1 cellular context compared by ENCODE assay signal in the genomic region with DNA sequence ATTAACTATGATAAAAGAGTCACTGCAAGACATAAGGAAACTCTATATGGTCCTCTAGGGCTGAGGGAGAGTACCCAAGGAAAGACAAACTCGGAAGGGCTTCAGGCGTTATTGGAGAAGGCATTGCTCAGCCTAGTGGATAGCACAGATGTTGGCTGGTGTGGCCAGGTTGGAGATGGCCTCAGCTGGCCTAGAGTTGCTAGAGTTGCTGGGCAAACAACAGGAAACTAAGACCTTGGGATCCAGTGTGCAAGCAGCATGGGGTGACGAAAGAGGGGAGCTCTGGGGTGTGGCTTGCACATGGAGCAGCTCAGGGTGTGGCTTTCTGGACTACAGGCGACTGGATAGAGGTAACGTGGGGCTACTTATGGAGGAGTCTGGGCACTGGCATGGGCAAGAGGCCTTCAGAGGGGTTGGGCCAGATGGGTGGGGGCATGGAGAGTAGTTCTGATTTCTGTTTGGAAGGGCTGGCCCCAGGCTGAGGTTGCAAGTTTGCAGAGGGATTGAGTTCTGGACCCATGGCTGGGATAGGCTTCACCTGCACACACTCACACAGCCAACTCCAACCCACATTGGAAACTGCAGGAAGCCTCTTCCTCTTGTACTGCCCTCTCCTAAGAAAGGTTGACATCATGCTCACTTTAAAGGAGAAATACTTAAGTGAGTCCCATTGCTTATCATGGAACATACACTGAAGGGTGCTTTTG.
TF ChIP-seq lines count a peak whose summit lies in the region.

No MANE protein-coding gene starts in this region.

TF ChIP-seq in HepG2, 621 proteins besides CTCF, POLR2A, EP300 and RAD21 (continued from another document and continues in another):
- TF ChIP-seq, protein P1, sequence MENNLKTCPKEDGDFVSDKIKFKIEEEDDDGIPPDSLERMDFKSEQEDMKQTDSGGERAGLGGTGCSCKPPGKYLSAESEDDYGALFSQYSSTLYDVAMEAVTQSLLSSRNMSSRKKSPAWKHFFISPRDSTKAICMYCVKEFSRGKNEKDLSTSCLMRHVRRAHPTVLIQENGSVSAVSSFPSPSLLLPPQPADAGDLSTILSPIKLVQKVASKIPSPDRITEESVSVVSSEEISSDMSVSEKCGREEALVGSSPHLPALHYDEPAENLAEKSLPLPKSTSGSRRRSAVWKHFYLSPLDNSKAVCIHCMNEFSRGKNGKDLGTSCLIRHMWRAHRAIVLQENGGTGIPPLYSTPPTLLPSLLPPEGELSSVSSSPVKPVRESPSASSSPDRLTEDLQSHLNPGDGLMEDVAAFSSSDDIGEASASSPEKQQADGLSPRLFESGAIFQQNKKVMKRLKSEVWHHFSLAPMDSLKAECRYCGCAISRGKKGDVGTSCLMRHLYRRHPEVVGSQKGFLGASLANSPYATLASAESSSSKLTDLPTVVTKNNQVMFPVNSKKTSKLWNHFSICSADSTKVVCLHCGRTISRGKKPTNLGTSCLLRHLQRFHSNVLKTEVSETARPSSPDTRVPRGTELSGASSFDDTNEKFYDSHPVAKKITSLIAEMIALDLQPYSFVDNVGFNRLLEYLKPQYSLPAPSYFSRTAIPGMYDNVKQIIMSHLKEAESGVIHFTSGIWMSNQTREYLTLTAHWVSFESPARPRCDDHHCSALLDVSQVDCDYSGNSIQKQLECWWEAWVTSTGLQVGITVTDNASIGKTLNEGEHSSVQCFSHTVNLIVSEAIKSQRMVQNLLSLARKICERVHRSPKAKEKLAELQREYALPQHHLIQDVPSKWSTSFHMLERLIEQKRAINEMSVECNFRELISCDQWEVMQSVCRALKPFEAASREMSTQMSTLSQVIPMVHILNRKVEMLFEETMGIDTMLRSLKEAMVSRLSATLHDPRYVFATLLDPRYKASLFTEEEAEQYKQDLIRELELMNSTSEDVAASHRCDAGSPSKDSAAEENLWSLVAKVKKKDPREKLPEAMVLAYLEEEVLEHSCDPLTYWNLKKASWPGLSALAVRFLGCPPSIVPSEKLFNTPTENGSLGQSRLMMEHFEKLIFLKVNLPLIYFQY (CRISPR knock-in tag; IDR thresholded peaks at IDR 0.05; ENCODE audit: borderline replicate concordance) = no peak
- TF ChIP-seq, protein P2, sequence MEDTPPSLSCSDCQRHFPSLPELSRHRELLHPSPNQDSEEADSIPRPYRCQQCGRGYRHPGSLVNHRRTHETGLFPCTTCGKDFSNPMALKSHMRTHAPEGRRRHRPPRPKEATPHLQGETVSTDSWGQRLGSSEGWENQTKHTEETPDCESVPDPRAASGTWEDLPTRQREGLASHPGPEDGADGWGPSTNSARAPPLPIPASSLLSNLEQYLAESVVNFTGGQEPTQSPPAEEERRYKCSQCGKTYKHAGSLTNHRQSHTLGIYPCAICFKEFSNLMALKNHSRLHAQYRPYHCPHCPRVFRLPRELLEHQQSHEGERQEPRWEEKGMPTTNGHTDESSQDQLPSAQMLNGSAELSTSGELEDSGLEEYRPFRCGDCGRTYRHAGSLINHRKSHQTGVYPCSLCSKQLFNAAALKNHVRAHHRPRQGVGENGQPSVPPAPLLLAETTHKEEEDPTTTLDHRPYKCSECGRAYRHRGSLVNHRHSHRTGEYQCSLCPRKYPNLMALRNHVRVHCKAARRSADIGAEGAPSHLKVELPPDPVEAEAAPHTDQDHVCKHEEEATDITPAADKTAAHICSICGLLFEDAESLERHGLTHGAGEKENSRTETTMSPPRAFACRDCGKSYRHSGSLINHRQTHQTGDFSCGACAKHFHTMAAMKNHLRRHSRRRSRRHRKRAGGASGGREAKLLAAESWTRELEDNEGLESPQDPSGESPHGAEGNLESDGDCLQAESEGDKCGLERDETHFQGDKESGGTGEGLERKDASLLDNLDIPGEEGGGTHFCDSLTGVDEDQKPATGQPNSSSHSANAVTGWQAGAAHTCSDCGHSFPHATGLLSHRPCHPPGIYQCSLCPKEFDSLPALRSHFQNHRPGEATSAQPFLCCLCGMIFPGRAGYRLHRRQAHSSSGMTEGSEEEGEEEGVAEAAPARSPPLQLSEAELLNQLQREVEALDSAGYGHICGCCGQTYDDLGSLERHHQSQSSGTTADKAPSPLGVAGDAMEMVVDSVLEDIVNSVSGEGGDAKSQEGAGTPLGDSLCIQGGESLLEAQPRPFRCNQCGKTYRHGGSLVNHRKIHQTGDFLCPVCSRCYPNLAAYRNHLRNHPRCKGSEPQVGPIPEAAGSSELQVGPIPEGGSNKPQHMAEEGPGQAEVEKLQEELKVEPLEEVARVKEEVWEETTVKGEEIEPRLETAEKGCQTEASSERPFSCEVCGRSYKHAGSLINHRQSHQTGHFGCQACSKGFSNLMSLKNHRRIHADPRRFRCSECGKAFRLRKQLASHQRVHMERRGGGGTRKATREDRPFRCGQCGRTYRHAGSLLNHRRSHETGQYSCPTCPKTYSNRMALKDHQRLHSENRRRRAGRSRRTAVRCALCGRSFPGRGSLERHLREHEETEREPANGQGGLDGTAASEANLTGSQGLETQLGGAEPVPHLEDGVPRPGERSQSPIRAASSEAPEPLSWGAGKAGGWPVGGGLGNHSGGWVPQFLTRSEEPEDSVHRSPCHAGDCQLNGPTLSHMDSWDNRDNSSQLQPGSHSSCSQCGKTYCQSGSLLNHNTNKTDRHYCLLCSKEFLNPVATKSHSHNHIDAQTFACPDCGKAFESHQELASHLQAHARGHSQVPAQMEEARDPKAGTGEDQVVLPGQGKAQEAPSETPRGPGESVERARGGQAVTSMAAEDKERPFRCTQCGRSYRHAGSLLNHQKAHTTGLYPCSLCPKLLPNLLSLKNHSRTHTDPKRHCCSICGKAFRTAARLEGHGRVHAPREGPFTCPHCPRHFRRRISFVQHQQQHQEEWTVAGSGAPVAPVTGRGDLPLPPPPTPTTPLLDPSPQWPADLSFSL (CRISPR knock-in tag; IDR thresholded peaks at IDR 0.05) = peak; percentile 50; the same call in 1 of the 2 replicates
- TF ChIP-seq, protein P3, sequence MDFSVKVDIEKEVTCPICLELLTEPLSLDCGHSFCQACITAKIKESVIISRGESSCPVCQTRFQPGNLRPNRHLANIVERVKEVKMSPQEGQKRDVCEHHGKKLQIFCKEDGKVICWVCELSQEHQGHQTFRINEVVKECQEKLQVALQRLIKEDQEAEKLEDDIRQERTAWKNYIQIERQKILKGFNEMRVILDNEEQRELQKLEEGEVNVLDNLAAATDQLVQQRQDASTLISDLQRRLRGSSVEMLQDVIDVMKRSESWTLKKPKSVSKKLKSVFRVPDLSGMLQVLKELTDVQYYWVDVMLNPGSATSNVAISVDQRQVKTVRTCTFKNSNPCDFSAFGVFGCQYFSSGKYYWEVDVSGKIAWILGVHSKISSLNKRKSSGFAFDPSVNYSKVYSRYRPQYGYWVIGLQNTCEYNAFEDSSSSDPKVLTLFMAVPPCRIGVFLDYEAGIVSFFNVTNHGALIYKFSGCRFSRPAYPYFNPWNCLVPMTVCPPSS (IDR thresholded peaks at IDR 0.05) = no peak
- TF ChIP-seq, protein P4, sequence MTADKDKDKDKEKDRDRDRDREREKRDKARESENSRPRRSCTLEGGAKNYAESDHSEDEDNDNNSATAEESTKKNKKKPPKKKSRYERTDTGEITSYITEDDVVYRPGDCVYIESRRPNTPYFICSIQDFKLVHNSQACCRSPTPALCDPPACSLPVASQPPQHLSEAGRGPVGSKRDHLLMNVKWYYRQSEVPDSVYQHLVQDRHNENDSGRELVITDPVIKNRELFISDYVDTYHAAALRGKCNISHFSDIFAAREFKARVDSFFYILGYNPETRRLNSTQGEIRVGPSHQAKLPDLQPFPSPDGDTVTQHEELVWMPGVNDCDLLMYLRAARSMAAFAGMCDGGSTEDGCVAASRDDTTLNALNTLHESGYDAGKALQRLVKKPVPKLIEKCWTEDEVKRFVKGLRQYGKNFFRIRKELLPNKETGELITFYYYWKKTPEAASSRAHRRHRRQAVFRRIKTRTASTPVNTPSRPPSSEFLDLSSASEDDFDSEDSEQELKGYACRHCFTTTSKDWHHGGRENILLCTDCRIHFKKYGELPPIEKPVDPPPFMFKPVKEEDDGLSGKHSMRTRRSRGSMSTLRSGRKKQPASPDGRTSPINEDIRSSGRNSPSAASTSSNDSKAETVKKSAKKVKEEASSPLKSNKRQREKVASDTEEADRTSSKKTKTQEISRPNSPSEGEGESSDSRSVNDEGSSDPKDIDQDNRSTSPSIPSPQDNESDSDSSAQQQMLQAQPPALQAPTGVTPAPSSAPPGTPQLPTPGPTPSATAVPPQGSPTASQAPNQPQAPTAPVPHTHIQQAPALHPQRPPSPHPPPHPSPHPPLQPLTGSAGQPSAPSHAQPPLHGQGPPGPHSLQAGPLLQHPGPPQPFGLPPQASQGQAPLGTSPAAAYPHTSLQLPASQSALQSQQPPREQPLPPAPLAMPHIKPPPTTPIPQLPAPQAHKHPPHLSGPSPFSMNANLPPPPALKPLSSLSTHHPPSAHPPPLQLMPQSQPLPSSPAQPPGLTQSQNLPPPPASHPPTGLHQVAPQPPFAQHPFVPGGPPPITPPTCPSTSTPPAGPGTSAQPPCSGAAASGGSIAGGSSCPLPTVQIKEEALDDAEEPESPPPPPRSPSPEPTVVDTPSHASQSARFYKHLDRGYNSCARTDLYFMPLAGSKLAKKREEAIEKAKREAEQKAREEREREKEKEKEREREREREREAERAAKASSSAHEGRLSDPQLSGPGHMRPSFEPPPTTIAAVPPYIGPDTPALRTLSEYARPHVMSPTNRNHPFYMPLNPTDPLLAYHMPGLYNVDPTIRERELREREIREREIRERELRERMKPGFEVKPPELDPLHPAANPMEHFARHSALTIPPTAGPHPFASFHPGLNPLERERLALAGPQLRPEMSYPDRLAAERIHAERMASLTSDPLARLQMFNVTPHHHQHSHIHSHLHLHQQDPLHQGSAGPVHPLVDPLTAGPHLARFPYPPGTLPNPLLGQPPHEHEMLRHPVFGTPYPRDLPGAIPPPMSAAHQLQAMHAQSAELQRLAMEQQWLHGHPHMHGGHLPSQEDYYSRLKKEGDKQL (CRISPR knock-in tag; IDR thresholded peaks at IDR 0.05; ENCODE audit: low read depth) = no peak
- TF ChIP-seq TARDBP (CRISPR knock-in tag; IDR thresholded peaks at IDR 0.05) = peak; percentile 62; the same call in 1 of the 2 replicates
- no peak for TF ChIP-seq CBX2 (IDR thresholded peaks at IDR 0.05; ENCODE audit: low read depth, low read length)
- no peak for TF ChIP-seq CBX2 (CRISPR knock-in tag; IDR thresholded peaks at IDR 0.05; ENCODE audit: low read depth)
- TF ChIP-seq CENPX (CRISPR knock-in tag; IDR thresholded peaks at IDR 0.05) = no peak
- TF ChIP-seq ZNF24 (IDR thresholded peaks at IDR 0.05) = no peak
- TF ChIP-seq SP2 (CRISPR knock-in tag; IDR thresholded peaks at IDR 0.05) = no peak
- TF ChIP-seq U2AF1 (optimal IDR thresholded peaks at IDR 0.05; ENCODE audit: low read depth, low read length) = no peak
- TF ChIP-seq, protein P5, sequence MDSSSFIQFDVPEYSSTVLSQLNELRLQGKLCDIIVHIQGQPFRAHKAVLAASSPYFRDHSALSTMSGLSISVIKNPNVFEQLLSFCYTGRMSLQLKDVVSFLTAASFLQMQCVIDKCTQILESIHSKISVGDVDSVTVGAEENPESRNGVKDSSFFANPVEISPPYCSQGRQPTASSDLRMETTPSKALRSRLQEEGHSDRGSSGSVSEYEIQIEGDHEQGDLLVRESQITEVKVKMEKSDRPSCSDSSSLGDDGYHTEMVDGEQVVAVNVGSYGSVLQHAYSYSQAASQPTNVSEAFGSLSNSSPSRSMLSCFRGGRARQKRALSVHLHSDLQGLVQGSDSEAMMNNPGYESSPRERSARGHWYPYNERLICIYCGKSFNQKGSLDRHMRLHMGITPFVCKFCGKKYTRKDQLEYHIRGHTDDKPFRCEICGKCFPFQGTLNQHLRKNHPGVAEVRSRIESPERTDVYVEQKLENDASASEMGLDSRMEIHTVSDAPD (CRISPR knock-in tag; IDR thresholded peaks at IDR 0.05) = peak; percentile 52; the same call in 1 of the 2 replicates
- TF ChIP-seq ZFP82 (CRISPR knock-in tag; IDR thresholded peaks at IDR 0.05; ENCODE audit: borderline replicate concordance) = peak; percentile 21; the same call in 1 of the 2 replicates
- TF ChIP-seq ZFP90 (CRISPR knock-in tag; IDR thresholded peaks at IDR 0.05; ENCODE audit: borderline replicate concordance) = no peak; the same call in 1 of the 2 replicates
- TF ChIP-seq CC2D1A (CRISPR knock-in tag; IDR thresholded peaks at IDR 0.05) = no peak
- TF ChIP-seq ZNF124 (CRISPR knock-in tag; IDR thresholded peaks at IDR 0.05) = no peak
- no peak for TF ChIP-seq RORA (CRISPR knock-in tag; IDR thresholded peaks at IDR 0.05)
- TF ChIP-seq ETV6 (CRISPR knock-in tag; conservative IDR thresholded peaks at IDR 0.05) = no peak
- TF ChIP-seq, protein P6, sequence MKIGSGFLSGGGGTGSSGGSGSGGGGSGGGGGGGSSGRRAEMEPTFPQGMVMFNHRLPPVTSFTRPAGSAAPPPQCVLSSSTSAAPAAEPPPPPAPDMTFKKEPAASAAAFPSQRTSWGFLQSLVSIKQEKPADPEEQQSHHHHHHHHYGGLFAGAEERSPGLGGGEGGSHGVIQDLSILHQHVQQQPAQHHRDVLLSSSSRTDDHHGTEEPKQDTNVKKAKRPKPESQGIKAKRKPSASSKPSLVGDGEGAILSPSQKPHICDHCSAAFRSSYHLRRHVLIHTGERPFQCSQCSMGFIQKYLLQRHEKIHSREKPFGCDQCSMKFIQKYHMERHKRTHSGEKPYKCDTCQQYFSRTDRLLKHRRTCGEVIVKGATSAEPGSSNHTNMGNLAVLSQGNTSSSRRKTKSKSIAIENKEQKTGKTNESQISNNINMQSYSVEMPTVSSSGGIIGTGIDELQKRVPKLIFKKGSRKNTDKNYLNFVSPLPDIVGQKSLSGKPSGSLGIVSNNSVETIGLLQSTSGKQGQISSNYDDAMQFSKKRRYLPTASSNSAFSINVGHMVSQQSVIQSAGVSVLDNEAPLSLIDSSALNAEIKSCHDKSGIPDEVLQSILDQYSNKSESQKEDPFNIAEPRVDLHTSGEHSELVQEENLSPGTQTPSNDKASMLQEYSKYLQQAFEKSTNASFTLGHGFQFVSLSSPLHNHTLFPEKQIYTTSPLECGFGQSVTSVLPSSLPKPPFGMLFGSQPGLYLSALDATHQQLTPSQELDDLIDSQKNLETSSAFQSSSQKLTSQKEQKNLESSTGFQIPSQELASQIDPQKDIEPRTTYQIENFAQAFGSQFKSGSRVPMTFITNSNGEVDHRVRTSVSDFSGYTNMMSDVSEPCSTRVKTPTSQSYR (CRISPR knock-in tag; IDR thresholded peaks at IDR 0.05; ENCODE audit: borderline replicate concordance) = no peak
- TF ChIP-seq ZNF567 (CRISPR knock-in tag; IDR thresholded peaks at IDR 0.05; ENCODE audit: borderline replicate concordance) = no peak; the same call in 1 of the 2 replicates
- peak; percentile 90; the same call in 1 of the 2 replicates for TF ChIP-seq NCOA5 (CRISPR knock-in tag; IDR thresholded peaks at IDR 0.05)
- no peak for TF ChIP-seq ZNF180 (CRISPR knock-in tag; IDR thresholded peaks at IDR 0.05; ENCODE audit: borderline replicate concordance, low read depth)
- TF ChIP-seq, protein P7, sequence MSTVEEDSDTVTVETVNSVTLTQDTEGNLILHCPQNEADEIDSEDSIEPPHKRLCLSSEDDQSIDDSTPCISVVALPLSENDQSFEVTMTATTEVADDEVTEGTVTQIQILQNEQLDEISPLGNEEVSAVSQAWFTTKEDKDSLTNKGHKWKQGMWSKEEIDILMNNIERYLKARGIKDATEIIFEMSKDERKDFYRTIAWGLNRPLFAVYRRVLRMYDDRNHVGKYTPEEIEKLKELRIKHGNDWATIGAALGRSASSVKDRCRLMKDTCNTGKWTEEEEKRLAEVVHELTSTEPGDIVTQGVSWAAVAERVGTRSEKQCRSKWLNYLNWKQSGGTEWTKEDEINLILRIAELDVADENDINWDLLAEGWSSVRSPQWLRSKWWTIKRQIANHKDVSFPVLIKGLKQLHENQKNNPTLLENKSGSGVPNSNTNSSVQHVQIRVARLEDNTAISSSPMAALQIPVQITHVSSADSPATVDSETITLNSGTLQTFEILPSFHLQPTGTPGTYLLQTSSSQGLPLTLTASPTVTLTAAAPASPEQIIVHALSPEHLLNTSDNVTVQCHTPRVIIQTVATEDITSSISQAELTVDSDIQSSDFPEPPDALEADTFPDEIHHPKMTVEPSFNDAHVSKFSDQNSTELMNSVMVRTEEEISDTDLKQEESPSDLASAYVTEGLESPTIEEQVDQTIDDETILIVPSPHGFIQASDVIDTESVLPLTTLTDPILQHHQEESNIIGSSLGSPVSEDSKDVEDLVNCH (CRISPR knock-in tag; IDR thresholded peaks at IDR 0.05) = no peak
- no peak; the same call in 1 of the 2 replicates for TF ChIP-seq PITX1 (CRISPR knock-in tag; IDR thresholded peaks at IDR 0.05)
- no peak for TF ChIP-seq GATAD2A (CRISPR knock-in tag; IDR thresholded peaks at IDR 0.05)
- no peak for TF ChIP-seq ZNF572 (CRISPR knock-in tag; IDR thresholded peaks at IDR 0.05)
